In the genomic region with DNA sequence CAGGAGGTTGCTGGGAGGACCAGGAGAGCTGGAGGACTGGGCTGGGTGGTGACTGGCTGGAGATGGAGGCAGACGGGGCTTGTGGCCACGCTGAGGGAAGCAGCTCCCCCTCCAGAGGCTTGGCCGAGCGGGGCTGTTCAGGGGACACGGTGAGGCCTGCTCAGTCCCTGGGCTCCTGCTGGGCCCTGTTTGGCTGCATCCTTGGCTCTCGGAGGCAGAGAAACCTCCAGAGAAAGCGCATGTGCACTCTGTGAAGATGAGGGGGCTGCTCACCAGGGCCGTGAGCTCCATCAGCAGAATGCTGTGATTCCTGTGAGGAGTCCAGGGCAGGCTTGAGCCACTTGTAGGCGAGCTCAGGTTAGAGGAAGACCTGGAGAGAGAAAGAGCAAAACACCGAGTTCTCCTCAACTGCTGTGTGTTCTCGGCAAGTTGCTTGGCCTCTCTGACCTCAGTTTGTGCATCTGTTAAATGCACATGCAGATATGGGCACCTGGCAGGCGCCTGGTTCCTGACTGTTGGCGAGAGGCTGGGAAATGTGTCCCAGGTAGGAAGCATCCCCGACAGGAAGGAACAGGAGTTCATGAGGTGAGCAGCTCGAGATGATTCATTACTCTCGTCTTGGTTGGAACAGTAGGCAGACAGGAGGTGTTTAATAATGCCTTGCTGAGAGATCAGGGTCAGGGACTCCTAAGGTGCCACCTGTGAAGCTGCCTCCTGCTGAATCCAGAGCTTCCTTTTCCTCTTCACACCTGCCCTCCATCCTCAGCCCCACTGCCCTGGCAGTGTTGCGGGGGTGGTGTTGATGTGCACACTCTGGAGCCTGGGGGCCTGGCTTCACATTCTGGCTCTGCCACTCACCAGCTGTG, we compare ENCODE assay signal across 11 cellular contexts. TPM values are rescaled to one million over a fixed set of nuclear protein-coding genes. Genes with fewer than 3 reads are reported as not detected.
A peak's percentile ranks its signal among the peaks of the same experiment; 100 is the strongest.
DNase-seq lines count a peak whose midpoint lies in the region; ATAC-seq and TF ChIP-seq lines count a peak whose summit lies in the region.
"Had no signal": no experiment of that assay in that cellular context is flagged by ENCODE, and none has a peak within 500 bp of the region (broad histone marks: within the 10 kb centered on the region; RNA-seq: fewer than 3 reads in every experiment).

No MANE protein-coding gene starts in this region.

- H3K27ac ChIP-seq in HEK293 (ENCODE audit: extremely low read depth, low read depth, low read length), result no peak overlapping the region
- H3K27ac ChIP-seq in WERI-Rb-1, result no peak overlapping the region
- peak overlapping the region in 17 of 21 experiments; percentile 24 to 96 (median 73) for H3K27ac ChIP-seq in skin epidermis
- H3K27ac ChIP-seq in left ventricle myocardium inferior (replicated peaks), result no peak overlapping the region
- no peak overlapping the region for H3K27ac ChIP-seq in brain microvascular endothelial cell
- H3K27ac ChIP-seq: SJSA1 had no signal

- H3K4me3 Mint-ChIP-seq in effector memory CD8-positive, alpha-beta T cell, result peak overlapping the region; percentile 95 to 96

- CTCF ChIA-PET in HEK293 (lab: Yijun Ruan, JAX), result interaction anchor here (0.5 to 1.2 kb wide), 5 partner anchors 8 to 678 kb away, joined by 3 to 4 read pairs (median 3); no protein-coding TSS in a partner anchor

- H3K9me3 ChIP-seq in HEK293 (ENCODE audit: control insufficient read depth, insufficient read depth, low read depth, low read length) (no peaks in the 10 kb centered on the region), WERI-Rb-1 (ENCODE audit: severe bottlenecking) (no peaks in the 10 kb centered on the region), left ventricle myocardium inferior (replicated peaks) (no peaks in the 10 kb centered on the region)
- H3K9me3 ChIP-seq: SJSA1 had no signal

- peak; percentile 1 for DNase-seq in WERI-Rb-1
- no peak for DNase-seq in effector memory CD8-positive, alpha-beta T cell
- no peak for DNase-seq in left ventricle myocardium inferior
- DNase-seq in brain microvascular endothelial cell, result no peak
- DNase-seq: EL, HCEC 1CT had no signal

- peaks cover 77 to 81% of the 10 kb centered on the region in 2 donors for H3K4me1 Mint-ChIP-seq in effector memory CD8-positive, alpha-beta T cell (ENCODE audit: low read depth in 2 of 2)

- intact Hi-C loops in left ventricle myocardium inferior (cut with micrococcal nuclease), result no loop called here

- H3K27ac Mint-ChIP-seq in effector memory CD8-positive, alpha-beta T cell, result peak overlapping the region; percentile 97 to 99

- in situ Hi-C loops in brain microvascular endothelial cell (cut with HindIII; ENCODE audit: low pct_ligation_motif_present, low sequenced_read_pairs), result no loop called here

- POLR2A ChIA-PET in HEK293 (lab: Yijun Ruan, JAX), result no interaction called here

- no peaks in the 10 kb centered on the region for H3K36me3 ChIP-seq in HEK293 (ENCODE audit: control insufficient read depth in 2 of 2, insufficient read depth in 1 of 2, low read length in 2 of 2)
- no peaks in the 10 kb centered on the region for H3K36me3 ChIP-seq in WERI-Rb-1
- H3K36me3 ChIP-seq in left ventricle myocardium inferior, result no peaks in the 10 kb centered on the region
- no peaks in the 10 kb centered on the region for H3K36me3 ChIP-seq in brain microvascular endothelial cell (replicated peaks)
- H3K36me3 ChIP-seq: SJSA1 had no signal

- no peak for TF ChIP-seq CTCF in HEK293 (tag by site-specific recombination; IDR thresholded peaks at IDR 0.05)
- no peak for TF ChIP-seq CTCF in WERI-Rb-1 (IDR thresholded peaks at IDR 0.05; ENCODE audit: low read depth, low read length)
- no peak for TF ChIP-seq CTCF in left ventricle myocardium inferior (IDR thresholded peaks at IDR 0.05; ENCODE audit: borderline replicate concordance)
- no peak for TF ChIP-seq CTCF in brain microvascular endothelial cell (IDR thresholded peaks at IDR 0.05; ENCODE audit: low read depth, low read length, missing control alignments)

- no peaks in the 10 kb centered on the region for H3K9me3 Mint-ChIP-seq in effector memory CD8-positive, alpha-beta T cell

- ATAC-seq in effector memory CD8-positive, alpha-beta T cell (replicated peaks), result no peak
- no peak for ATAC-seq in GM19463 (IDR thresholded peaks at IDR 0.05; ENCODE audit: unreplicated experiment)
- no peak for ATAC-seq in GM18861 (IDR thresholded peaks at IDR 0.05; ENCODE audit: unreplicated experiment)

- H3K27me3 ChIP-seq in WERI-Rb-1 (ENCODE audit: insufficient read depth, low read depth, severe bottlenecking), result no peaks in the 10 kb centered on the region
- no peaks in the 10 kb centered on the region for H3K27me3 ChIP-seq in left ventricle myocardium inferior (ENCODE audit: low read depth)
- no peaks in the 10 kb centered on the region for H3K27me3 ChIP-seq in brain microvascular endothelial cell (replicated peaks)
- H3K27me3 ChIP-seq: SJSA1 had no signal

- H3K4me1 ChIP-seq in HEK293 (ENCODE audit: control insufficient read depth, insufficient read depth, low read length) (no peaks in the 10 kb centered on the region), left ventricle myocardium inferior (peaks cover 17% of the 10 kb centered on the region)
- H3K4me1 ChIP-seq: SJSA1 had no signal

- H3K4me3 ChIP-seq in HEK293 (ENCODE audit: low read depth, low read length) (no peak overlapping the region), WERI-Rb-1 (ENCODE audit: low read depth, low read length) (no peak overlapping the region), skin epidermis (peak overlapping the region; percentile 12 to 47 (median 21)), left ventricle myocardium inferior (no peak overlapping the region), brain microvascular endothelial cell (ENCODE audit: low read depth, low read length) (no peak overlapping the region)
- H3K4me3 ChIP-seq: SJSA1 had no signal

- no peaks in the 10 kb centered on the region for H3K27me3 Mint-ChIP-seq in effector memory CD8-positive, alpha-beta T cell

- peaks cover 56% of the 10 kb centered on the region for H3K36me3 Mint-ChIP-seq in effector memory CD8-positive, alpha-beta T cell (ENCODE audit: insufficient read depth)

TF ChIP-seq in HEK293, 187 proteins besides CTCF, POLR2A, EP300 and RAD21:
- peak; percentile 63; the same call in 1 of the 2 replicates for TF ChIP-seq ZNF768 (tag by site-specific recombination; IDR thresholded peaks at IDR 0.05)
- TF ChIP-seq, protein P1, sequence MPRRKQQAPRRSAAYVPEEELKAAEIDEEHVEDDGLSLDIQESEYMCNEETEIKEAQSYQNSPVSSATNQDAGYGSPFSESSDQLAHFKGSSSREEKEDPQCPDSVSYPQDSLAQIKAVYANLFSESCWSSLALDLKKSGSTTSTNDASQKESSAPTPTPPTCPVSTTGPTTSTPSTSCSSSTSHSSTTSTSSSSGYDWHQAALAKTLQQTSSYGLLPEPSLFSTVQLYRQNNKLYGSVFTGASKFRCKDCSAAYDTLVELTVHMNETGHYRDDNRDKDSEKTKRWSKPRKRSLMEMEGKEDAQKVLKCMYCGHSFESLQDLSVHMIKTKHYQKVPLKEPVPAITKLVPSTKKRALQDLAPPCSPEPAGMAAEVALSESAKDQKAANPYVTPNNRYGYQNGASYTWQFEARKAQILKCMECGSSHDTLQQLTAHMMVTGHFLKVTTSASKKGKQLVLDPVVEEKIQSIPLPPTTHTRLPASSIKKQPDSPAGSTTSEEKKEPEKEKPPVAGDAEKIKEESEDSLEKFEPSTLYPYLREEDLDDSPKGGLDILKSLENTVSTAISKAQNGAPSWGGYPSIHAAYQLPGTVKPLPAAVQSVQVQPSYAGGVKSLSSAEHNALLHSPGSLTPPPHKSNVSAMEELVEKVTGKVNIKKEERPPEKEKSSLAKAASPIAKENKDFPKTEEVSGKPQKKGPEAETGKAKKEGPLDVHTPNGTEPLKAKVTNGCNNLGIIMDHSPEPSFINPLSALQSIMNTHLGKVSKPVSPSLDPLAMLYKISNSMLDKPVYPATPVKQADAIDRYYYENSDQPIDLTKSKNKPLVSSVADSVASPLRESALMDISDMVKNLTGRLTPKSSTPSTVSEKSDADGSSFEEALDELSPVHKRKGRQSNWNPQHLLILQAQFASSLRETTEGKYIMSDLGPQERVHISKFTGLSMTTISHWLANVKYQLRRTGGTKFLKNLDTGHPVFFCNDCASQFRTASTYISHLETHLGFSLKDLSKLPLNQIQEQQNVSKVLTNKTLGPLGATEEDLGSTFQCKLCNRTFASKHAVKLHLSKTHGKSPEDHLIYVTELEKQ (tag by site-specific recombination; IDR thresholded peaks at IDR 0.05; ENCODE audit: borderline replicate concordance), result no peak

RNA-seq across cellular contexts. Expression of a gene that starts 0.9 kb away (rescaled TPM):
- 0.55 TPM for total RNA-seq in left ventricle myocardium inferior
- total RNA-seq: SJSA1 had no signal

RNA-seq across cellular contexts. Expression of a gene that starts 44.8 kb away (rescaled TPM):
- total RNA-seq in left ventricle myocardium inferior, result 1.8 TPM

RNA-seq across cellular contexts. Expression of a gene that starts 50.5 kb away (rescaled TPM):
- total RNA-seq in left ventricle myocardium inferior, result 65.2 TPM

Comparison
In these comparisons a context has a peak if more than half of its experiments do, and no peak if none do; other contexts are left out.
1. H3K27ac ChIP-seq: peak in skin epidermis (17 of 21); none in HEK293 (single experiment), WERI-Rb-1 (single experiment), left ventricle myocardium inferior (single experiment) and brain microvascular endothelial cell (single experiment).
2. H3K4me3 ChIP-seq: peak in skin epidermis (7 of 7); none in HEK293 (single experiment), WERI-Rb-1 (single experiment), left ventricle myocardium inferior (single experiment) and brain microvascular endothelial cell (single experiment).